Comparison of ENCODE assay signal across 2 cellular contexts in the genomic region with DNA sequence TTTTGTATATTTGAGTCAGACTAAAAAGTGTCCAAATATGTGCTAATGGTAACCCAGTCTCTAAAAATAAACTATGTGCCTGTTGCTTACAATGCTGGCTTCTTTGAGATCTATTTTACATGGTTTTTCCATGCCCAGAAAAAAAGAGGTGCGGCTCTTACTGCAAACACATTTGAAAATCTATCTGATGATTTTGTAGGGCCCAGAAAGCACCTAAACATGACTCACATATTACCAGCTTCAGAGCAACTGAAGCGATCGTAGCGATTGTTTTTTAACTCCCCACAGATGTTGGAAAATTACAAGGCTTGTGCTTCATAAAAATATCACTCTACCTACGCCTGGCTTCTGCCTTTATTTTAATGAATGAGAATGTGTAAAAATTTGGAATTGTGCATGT.
TF ChIP-seq lines count a peak whose summit lies in the region.

No MANE protein-coding gene starts in this region.

TF ChIP-seq in A549, 52 proteins besides CTCF, POLR2A, EP300 and RAD21 (continued from another document):
- TF ChIP-seq, protein P1, sequence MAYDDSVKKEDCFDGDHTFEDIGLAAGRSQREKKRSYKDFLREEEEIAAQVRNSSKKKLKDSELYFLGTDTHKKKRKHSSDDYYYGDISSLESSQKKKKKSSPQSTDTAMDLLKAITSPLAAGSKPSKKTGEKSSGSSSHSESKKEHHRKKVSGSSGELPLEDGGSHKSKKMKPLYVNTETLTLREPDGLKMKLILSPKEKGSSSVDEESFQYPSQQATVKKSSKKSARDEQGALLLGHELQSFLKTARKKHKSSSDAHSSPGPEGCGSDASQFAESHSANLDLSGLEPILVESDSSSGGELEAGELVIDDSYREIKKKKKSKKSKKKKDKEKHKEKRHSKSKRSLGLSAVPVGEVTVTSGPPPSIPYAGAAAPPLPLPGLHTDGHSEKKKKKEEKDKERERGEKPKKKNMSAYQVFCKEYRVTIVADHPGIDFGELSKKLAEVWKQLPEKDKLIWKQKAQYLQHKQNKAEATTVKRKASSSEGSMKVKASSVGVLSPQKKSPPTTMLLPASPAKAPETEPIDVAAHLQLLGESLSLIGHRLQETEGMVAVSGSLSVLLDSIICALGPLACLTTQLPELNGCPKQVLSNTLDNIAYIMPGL (CRISPR knock-in tag; IDR thresholded peaks at IDR 0.05; ENCODE audit: borderline replicate concordance), result no peak
- no peak for TF ChIP-seq NPAS2 (CRISPR knock-in tag; IDR thresholded peaks at IDR 0.05; ENCODE audit: borderline replicate concordance)
TF ChIP-seq in A549: peak in this region for 1.

TF ChIP-seq in K562, 482 proteins besides CTCF, POLR2A, EP300 and RAD21 (continued from another document):
- TF ChIP-seq, protein P2, sequence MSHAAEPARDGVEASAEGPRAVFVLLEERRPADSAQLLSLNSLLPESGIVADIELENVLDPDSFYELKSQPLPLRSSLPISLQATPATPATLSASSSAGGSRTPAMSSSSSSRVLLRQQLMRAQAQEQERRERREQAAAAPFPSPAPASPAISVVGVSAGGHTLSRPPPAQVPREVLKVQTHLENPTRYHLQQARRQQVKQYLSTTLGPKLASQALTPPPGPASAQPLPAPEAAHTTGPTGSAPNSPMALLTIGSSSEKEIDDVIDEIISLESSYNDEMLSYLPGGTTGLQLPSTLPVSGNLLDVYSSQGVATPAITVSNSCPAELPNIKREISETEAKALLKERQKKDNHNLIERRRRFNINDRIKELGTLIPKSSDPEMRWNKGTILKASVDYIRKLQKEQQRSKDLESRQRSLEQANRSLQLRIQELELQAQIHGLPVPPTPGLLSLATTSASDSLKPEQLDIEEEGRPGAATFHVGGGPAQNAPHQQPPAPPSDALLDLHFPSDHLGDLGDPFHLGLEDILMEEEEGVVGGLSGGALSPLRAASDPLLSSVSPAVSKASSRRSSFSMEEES (CRISPR knock-in tag; IDR thresholded peaks at IDR 0.05), result no peak
- no peak for TF ChIP-seq HDAC3 (IDR thresholded peaks at IDR 0.05; ENCODE audit: borderline replicate concordance, partially characterized antibody)
